In genomic region chr3:9779721-9780450, GRCh38 we compare ENCODE assay signal across 8 cellular contexts. TPM values are rescaled to one million over a fixed set of nuclear protein-coding genes. Genes with fewer than 3 reads are reported as not detected.
DNase-seq lines count a peak whose midpoint lies in the region; ATAC-seq, FAIRE-seq and TF ChIP-seq lines count a peak whose summit lies in the region.

No MANE protein-coding gene starts in this region.

- H3K79me2 ChIP-seq in astrocyte (ENCODE audit: insufficient read depth, low read length): no peaks in the 10 kb centered on the region

- FAIRE-seq in astrocyte (lab: Jason Lieb, UNC): no peak

- H4K20me1 ChIP-seq in astrocyte (ENCODE audit: insufficient read depth, low read length): no peaks in the 10 kb centered on the region

- DNase-seq in GF-D8 (lab: John Stamatoyannopoulos, UW) (peak; percentile 98), NOMO-1 treated with DMSO at 0.1 percent for 48 hours (lab: John Stamatoyannopoulos, UW; ENCODE audit: unreplicated experiment) (peak; percentile 92), astrocyte (ENCODE audit: low read depth) (no peak), HuH-7 (ENCODE audit: low spot score) (no peak), AG08396 (ENCODE audit: low spot score) (no peak)
- DNase-seq in stimulated activated CD8-positive, alpha-beta memory T cell treated with anti-CD3 and anti-CD28 coated beads, Interleukin-4, amount 100 ng/mL, for 24 hours (ENCODE audit: low read depth): peak; percentile 26

- H3K27me3 Mint-ChIP-seq in astrocyte (ENCODE audit: low read depth, unreplicated experiment): no peaks in the 10 kb centered on the region

- H3K27me3 ChIP-seq in astrocyte (ENCODE audit: insufficient read depth, low read length): no peaks in the 10 kb centered on the region

- no peak overlapping the region for H3K4me3 ChIP-seq in astrocyte (ENCODE audit: insufficient read depth, low read depth, low read length)

- peaks cover 13% of the 10 kb centered on the region for H3K4me1 ChIP-seq in astrocyte (ENCODE audit: insufficient read depth, low read length)

- H3K9ac ChIP-seq in astrocyte (ENCODE audit: low read length): no peak overlapping the region

- H3K4me3 Mint-ChIP-seq in astrocyte (ENCODE audit: unreplicated experiment): peak overlapping the region; percentile 71

- H3K9me3 ChIP-seq in astrocyte (ENCODE audit: insufficient read depth, low read depth, low read length): no peaks in the 10 kb centered on the region

- H3K36me3 Mint-ChIP-seq in astrocyte (ENCODE audit: low read depth, unreplicated experiment): peaks cover 12% of the 10 kb centered on the region

- no peak overlapping the region for H3K4me2 ChIP-seq in astrocyte (ENCODE audit: low read length)

- H3K9me3 Mint-ChIP-seq in astrocyte (ENCODE audit: unreplicated experiment): peaks cover 2% of the 10 kb centered on the region

- peaks cover 18% of the 10 kb centered on the region for H3K36me3 ChIP-seq in astrocyte (ENCODE audit: insufficient read depth, low read length)

- H3K27ac Mint-ChIP-seq in astrocyte (ENCODE audit: unreplicated experiment): peak overlapping the region; percentile 72

- peaks cover 34% of the 10 kb centered on the region for H3K4me1 Mint-ChIP-seq in astrocyte (ENCODE audit: low read depth, unreplicated experiment)

- H3K27ac ChIP-seq in astrocyte (ENCODE audit: low read depth, low read length): no peak overlapping the region

- TF ChIP-seq CTCF in astrocyte (IDR thresholded peaks at IDR 0.05; ENCODE audit: insufficient read depth, low read depth, low read length): no peak

- ATAC-seq in GM21528 (IDR thresholded peaks at IDR 0.05; ENCODE audit: low FRiP score, unreplicated experiment): peak; percentile 65
- ATAC-seq in HG02973 (IDR thresholded peaks at IDR 0.05; ENCODE audit: unreplicated experiment): no peak

- H2AFZ ChIP-seq in astrocyte (ENCODE audit: low read depth, low read length): no peak overlapping the region

RNA-seq across cellular contexts. Expression of gene CAMK1, which starts 10.1 kb away (rescaled TPM):
- 5.1 and 7.1 TPM in 2 replicates for total RNA-seq in astrocyte

RNA-seq across cellular contexts. Expression of gene TADA3, which starts 12.4 kb away (rescaled TPM):
- total RNA-seq in astrocyte: 54.5 and 58.7 TPM in 2 replicates

RNA-seq across cellular contexts. Expression of gene ARPC4, which starts 13.0 kb away (rescaled TPM):
- total RNA-seq in astrocyte: 187 and 205 TPM in 2 replicates

RNA-seq across cellular contexts. Expression of gene OGG1, which starts 30.1 kb away (rescaled TPM):
- 15.3 and 17.9 TPM in 2 replicates for total RNA-seq in astrocyte

RNA-seq across cellular contexts. Expression of gene TTLL3, which starts 30.2 kb away (rescaled TPM):
- 25.4 and 29.8 TPM in 2 replicates for total RNA-seq in astrocyte

Comparison
In these comparisons a context has a peak if more than half of its experiments do, and no peak if none do; other contexts are left out.
1. DNase-seq: peak in GF-D8 (single experiment), NOMO-1 treated with DMSO at 0.1 percent for 48 hours (single experiment) and stimulated activated CD8-positive, alpha-beta memory T cell treated with anti-CD3 and anti-CD28 coated beads, Interleukin-4, amount 100 ng/mL, for 24 hours (single experiment); none in astrocyte (single experiment), HuH-7 (single experiment) and AG08396 (single experiment).